ENCODE assay signal across 19 cellular contexts in the genomic region with DNA sequence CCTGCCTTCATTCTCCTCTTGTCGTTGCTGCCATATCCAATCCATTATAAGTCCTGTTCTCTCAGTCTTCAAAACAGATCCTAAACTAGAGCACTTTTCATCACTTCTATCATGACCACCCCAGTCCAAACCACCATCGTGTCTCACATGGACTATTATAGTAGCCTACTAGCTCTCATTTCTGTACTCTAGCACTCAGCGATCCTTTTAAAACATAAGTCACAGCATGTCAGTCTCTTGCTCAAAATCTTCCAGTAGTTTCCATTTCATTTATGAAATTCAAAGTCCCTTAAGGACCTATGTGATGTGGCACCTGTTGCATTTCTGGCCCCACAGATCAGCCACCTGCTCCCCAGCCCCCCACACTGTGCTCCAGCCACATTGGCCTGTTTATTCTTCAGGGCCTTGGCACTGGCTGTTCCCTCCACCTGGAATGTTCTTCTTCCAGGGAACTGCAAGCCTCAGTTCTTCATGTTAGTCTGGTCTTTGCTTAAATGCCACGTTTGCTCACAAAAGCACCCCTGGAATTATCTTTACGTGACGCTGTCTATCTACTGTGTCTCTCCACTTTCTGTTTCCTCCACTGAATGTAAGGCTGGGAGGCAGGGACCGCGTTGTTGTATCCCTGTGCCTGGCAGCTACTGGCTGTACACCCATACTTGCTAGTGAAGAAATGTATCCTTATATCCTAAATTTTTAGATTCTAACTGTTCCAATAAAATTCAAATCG.
"Had no signal": no experiment of that assay in that cellular context is flagged by ENCODE, and none has a peak within 500 bp of the region (broad histone marks: within the 10 kb centered on the region; RNA-seq: fewer than 3 reads in every experiment).

No MANE protein-coding gene starts in this region.

- H3K4me1 ChIP-seq: upper lobe of right lung had no signal

- H3K36me3 ChIP-seq: right atrium auricular region, upper lobe of right lung had no signal

- H3K4me3 ChIP-seq: right atrium auricular region, skin epidermis, upper lobe of right lung had no signal

- H3K27me3 ChIP-seq: right atrium auricular region, upper lobe of right lung had no signal

- DNase-seq: activated B cell treated with CpG ODN at 0.5 μM for 24 hours; activated CD4-positive, alpha-beta T cell treated with anti-CD3 and anti-CD28 coated beads, Interleukin-2, amount 10 ng/mL, durations not matched to agents 7 days and 5 days; activated CD8-positive, alpha-beta T cell treated with anti-CD3 and anti-CD28 coated beads, Interleukin-2, amount 10 ng/mL, durations not matched to agents 7 days and 5 days; activated gamma-delta T cell treated with Interleukin-2 at 50 U/mL for 16 hours; cerebellar nuclear complex; cortex of kidney; effector CD4-positive, alpha-beta T cell; left cardiac atrium; midbrain; naive B cell; SK-N-SH; stimulated activated naive CD8-positive, alpha-beta T cell treated with anti-CD3 and anti-CD28 coated beads, Interleukin-15, amount 100 ng/mL, for 72 hours; upper lobe of right lung had no signal

- H3K27ac ChIP-seq: right atrium auricular region, upper lobe of right lung had no signal

- H3K9me3 Mint-ChIP-seq: activated B cell treated with CpG ODN at 0.5 μM for 24 hours; stimulated activated naive CD8-positive, alpha-beta T cell treated with anti-CD3 and anti-CD28 coated beads, Interleukin-15, amount 100 ng/mL, for 72 hours; T-helper 2 cell treated with Interferon-gamma antibody and Interleukin-4, amounts not matched to agents 5 μg/mL and 100 μg/mL, for 36 hours had no signal

- H3K27me3 Mint-ChIP-seq: activated B cell treated with CpG ODN at 0.5 μM for 24 hours; activated CD4-positive, alpha-beta T cell treated with anti-CD3 and anti-CD28 coated beads, Interleukin-2, amount 10 ng/mL, durations not matched to agents 7 days and 5 days; activated naive CD8-positive, alpha-beta T cell; naive B cell; progenitor cell of endocrine pancreas; stimulated activated naive CD8-positive, alpha-beta T cell treated with anti-CD3 and anti-CD28 coated beads, Interleukin-15, amount 100 ng/mL, for 72 hours had no signal

- H3K4me2 ChIP-seq: SK-N-SH had no signal

- H3K27ac Mint-ChIP-seq: activated B cell treated with CpG ODN at 0.5 μM for 24 hours; activated CD4-positive, alpha-beta T cell treated with anti-CD3 and anti-CD28 coated beads, Interleukin-2, amount 10 ng/mL, durations not matched to agents 7 days and 5 days; activated CD8-positive, alpha-beta T cell treated with anti-CD3 and anti-CD28 coated beads, Interleukin-2, amount 10 ng/mL, durations not matched to agents 7 days and 5 days; activated naive CD8-positive, alpha-beta T cell; progenitor cell of endocrine pancreas; stimulated activated naive CD8-positive, alpha-beta T cell treated with anti-CD3 and anti-CD28 coated beads, Interleukin-15, amount 100 ng/mL, for 72 hours; T-helper 2 cell treated with Interferon-gamma antibody and Interleukin-4, amounts not matched to agents 5 μg/mL and 100 μg/mL, for 36 hours had no signal

- ATAC-seq: activated CD8-positive, alpha-beta T cell treated with anti-CD3 and anti-CD28 coated beads, Interleukin-2, amount 10 ng/mL, durations not matched to agents 7 days and 5 days; left cardiac atrium; stimulated activated naive CD8-positive, alpha-beta T cell treated with anti-CD3 and anti-CD28 coated beads, Interleukin-15, amount 100 ng/mL, for 72 hours; upper lobe of right lung had no signal

- H3K9ac ChIP-seq: SK-N-SH had no signal

- H3K9me3 ChIP-seq: right atrium auricular region, SK-N-SH, upper lobe of right lung had no signal

- H3K4me3 Mint-ChIP-seq: activated B cell treated with CpG ODN at 0.5 μM for 24 hours; activated CD4-positive, alpha-beta T cell treated with anti-CD3 and anti-CD28 coated beads, Interleukin-2, amount 10 ng/mL, durations not matched to agents 7 days and 5 days; activated CD8-positive, alpha-beta T cell treated with anti-CD3 and anti-CD28 coated beads, Interleukin-2, amount 10 ng/mL, durations not matched to agents 7 days and 5 days; activated naive CD8-positive, alpha-beta T cell; naive B cell; neural crest cell; stimulated activated naive CD8-positive, alpha-beta T cell treated with anti-CD3 and anti-CD28 coated beads, Interleukin-15, amount 100 ng/mL, for 72 hours; T-helper 2 cell treated with Interferon-gamma antibody and Interleukin-4, amounts not matched to agents 5 μg/mL and 100 μg/mL, for 36 hours had no signal
